Comparison of ENCODE assay signal across 13 cellular contexts in genomic region chr1:208006258-208006920, GRCh38.
DNase-seq lines count a peak whose midpoint lies in the region; ATAC-seq and TF ChIP-seq lines count a peak whose summit lies in the region.
"Had no signal": no experiment of that assay in that cellular context is flagged by ENCODE, and none has a peak within 500 bp of the region (broad histone marks: within the 10 kb centered on the region; RNA-seq: fewer than 3 reads in every experiment).

No MANE protein-coding gene starts in this region.

- H3K4me3 ChIP-seq in ACC112 (ENCODE audit: low read depth, low read length) (no peak overlapping the region), AG10803 (ENCODE audit: low read length) (no peak overlapping the region), fibroblast of mammary gland (ENCODE audit: control insufficient read depth, low read depth, low read length) (no peak overlapping the region), lower lobe of right lung (no peak overlapping the region)
- H3K4me3 ChIP-seq: A549; BLaER1 treated with 17β-estradiol and CSF1 and Interleukin-3, amounts not matched to agents 10 nM and 100 nM had no signal

- no peaks in the 10 kb centered on the region for H3K9me3 ChIP-seq in lower lobe of right lung

- H3K36me3 ChIP-seq in ACC112 (ENCODE audit: insufficient read depth, low read length) (no peaks in the 10 kb centered on the region), lower lobe of right lung (no peaks in the 10 kb centered on the region)
- H3K36me3 ChIP-seq: BLaER1 treated with 17β-estradiol and CSF1 and Interleukin-3, amounts not matched to agents 10 nM and 100 nM had no signal

- peak; percentile 57 for DNase-seq in AG10803 (ENCODE audit: low read depth)
- peak; percentile 74 for DNase-seq in fibroblast of mammary gland (ENCODE audit: low read depth)
- no peak for DNase-seq in lower lobe of right lung
- no peak for DNase-seq in midbrain (lab: John Stamatoyannopoulos, UW)
- no peak for DNase-seq in AG08396 (ENCODE audit: low spot score)
- DNase-seq: CD4-positive, CD25-positive, alpha-beta regulatory T cell; DMS53; GF-D8 had no signal

- no peak overlapping the region for H2AFZ ChIP-seq in ACC112 (ENCODE audit: low read length, unreplicated experiment)

- H3K79me2 ChIP-seq in ACC112 (ENCODE audit: control insufficient read depth, insufficient read depth, low read length, unreplicated experiment), result no peaks in the 10 kb centered on the region

- TF ChIP-seq CTCF in AG10803 (conservative IDR thresholded peaks at IDR 0.05; ENCODE audit: low read length) (no peak), fibroblast of mammary gland (conservative IDR thresholded peaks at IDR 0.05; ENCODE audit: control insufficient read depth, insufficient read depth, low read depth, low read length) (no peak), lower lobe of right lung (IDR thresholded peaks at IDR 0.05) (no peak)

- H3K27ac ChIP-seq in ACC112 (ENCODE audit: low read depth, low read length) (peak overlapping the region; percentile 90), lower lobe of right lung (no peak overlapping the region)
- H3K27ac ChIP-seq: A549; BLaER1 treated with 17β-estradiol and CSF1 and Interleukin-3, amounts not matched to agents 10 nM and 100 nM had no signal

- H3K4me1 ChIP-seq in ACC112 (ENCODE audit: control insufficient read depth, insufficient read depth, low read length, unreplicated experiment), result peaks cover 32% of the 10 kb centered on the region
- no peaks in the 10 kb centered on the region for H3K4me1 ChIP-seq in lower lobe of right lung
- H3K4me1 ChIP-seq: A549 had no signal

- intact Hi-C loops in lower lobe of right lung (cut with DNase I), result no loop called here

- H3K27me3 ChIP-seq in ACC112 (ENCODE audit: insufficient read depth, low read length) (no peaks in the 10 kb centered on the region), lower lobe of right lung (ENCODE audit: low read depth) (no peaks in the 10 kb centered on the region)
- H3K27me3 ChIP-seq: BLaER1 treated with 17β-estradiol and CSF1 and Interleukin-3, amounts not matched to agents 10 nM and 100 nM had no signal

- ATAC-seq in SK-N-SH treated with all-trans-retinoic acid at 6 μM for 48 hours (no peak), lower lobe of right lung (no peak)
- ATAC-seq: A549, HCT116 had no signal

TF ChIP-seq in SK-N-SH treated with all-trans-retinoic acid at 6 μM for 48 hours, 23 proteins besides CTCF, POLR2A, EP300 and RAD21:
- TF ChIP-seq ZFP30 (CRISPR knock-in tag; IDR thresholded peaks at IDR 0.05), result no peak
- no peak for TF ChIP-seq ZNF8 (CRISPR knock-in tag; IDR thresholded peaks at IDR 0.05)
- TF ChIP-seq OSR1 (CRISPR knock-in tag; IDR thresholded peaks at IDR 0.05), result 0 out of 2 replicates have a peak, but pooled peaks have one; percentile 11
- TF ChIP-seq GLIS3 (CRISPR knock-in tag; IDR thresholded peaks at IDR 0.05), result no peak
- no peak for TF ChIP-seq TCF4 (CRISPR knock-in tag; IDR thresholded peaks at IDR 0.05; ENCODE audit: borderline replicate concordance)
- no peak for TF ChIP-seq RARB (CRISPR knock-in tag; IDR thresholded peaks at IDR 0.05)
TF ChIP-seq in SK-N-SH treated with all-trans-retinoic acid at 6 μM for 48 hours: peak in this region for 1.

Comparison
In these comparisons a context has a peak if more than half of its experiments do, and no peak if none do; other contexts are left out.
1. DNase-seq: peak in AG10803 (single experiment) and fibroblast of mammary gland (single experiment); none in lower lobe of right lung (single experiment), midbrain (single experiment) and AG08396 (single experiment).